8 cellular contexts compared by ENCODE assay signal in the genomic region with DNA sequence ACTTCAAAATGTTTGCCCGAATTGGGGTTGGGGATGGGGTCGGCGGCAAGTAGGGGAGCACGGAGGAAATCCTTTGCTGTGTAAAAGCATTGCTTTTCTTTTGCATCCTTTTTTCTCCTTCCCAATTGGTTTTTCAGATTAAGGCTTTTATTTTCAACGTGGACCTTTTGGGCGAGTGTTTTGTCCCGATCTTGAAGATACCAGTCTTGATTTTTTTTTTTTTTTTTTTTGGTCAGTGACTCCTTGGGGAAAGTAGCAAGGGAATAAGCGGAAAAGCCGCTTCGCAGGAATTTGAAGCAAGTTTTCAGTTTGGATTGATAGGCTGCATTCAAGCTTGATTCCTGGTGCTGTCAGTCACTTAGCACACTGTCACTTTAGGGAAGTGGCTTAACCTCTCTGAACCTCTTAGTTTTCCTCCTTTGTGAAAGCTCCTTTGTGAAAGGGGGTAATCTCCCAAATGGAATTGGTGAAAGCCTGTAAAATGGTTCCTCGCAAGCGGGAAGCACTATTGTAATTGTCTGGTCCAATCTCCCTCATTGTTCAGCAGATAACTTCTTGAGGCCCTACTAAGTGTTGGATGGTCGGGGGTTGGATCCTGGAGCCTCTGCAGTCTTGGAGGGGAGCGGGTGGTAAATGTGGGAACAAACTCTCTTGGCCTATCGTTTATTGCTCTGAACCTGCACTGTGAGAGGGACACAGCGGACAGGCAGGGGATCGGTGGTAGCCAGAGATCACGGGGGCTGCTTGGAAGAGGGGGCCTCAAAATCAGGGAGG. TPM values are rescaled to one million over a fixed set of nuclear protein-coding genes. Genes with fewer than 3 reads are reported as not detected.
DNase-seq lines count a peak whose midpoint lies in the region; ATAC-seq, FAIRE-seq and TF ChIP-seq lines count a peak whose summit lies in the region.

No MANE protein-coding gene starts in this region.

- peak overlapping the region; percentile 85 for H3K9ac ChIP-seq in HepG2 (ENCODE audit: insufficient read depth, low read depth, low read length)

- TF ChIP-seq RAD21 in HepG2 (CRISPR knock-in tag; IDR thresholded peaks at IDR 0.05): no peak

- H3K79me2 ChIP-seq in HepG2 (ENCODE audit: insufficient read depth, low read length): peaks cover 51% of the 10 kb centered on the region

- H3K27me3 ChIP-seq in HepG2 (ENCODE audit: control insufficient read depth in 1 of 2, insufficient read depth in 2 of 2, low read length in 2 of 2) (no peaks in the 10 kb centered on the region), tibial artery (no peaks in the 10 kb centered on the region)

- no peaks in the 10 kb centered on the region for H3K9me3 Mint-ChIP-seq in activated naive CD8-positive, alpha-beta T cell treated with anti-CD3 and anti-CD28 coated beads, Interleukin-2, amount 50 U/mL, for 24 hours

- CTCF ChIA-PET in HepG2 (lab: Yijun Ruan, JAX; ENCODE audit: low intra/inter-chr PET ratio, low total read pairs): no interaction called here

- no peaks in the 10 kb centered on the region for H3K27me3 Mint-ChIP-seq in activated naive CD8-positive, alpha-beta T cell treated with anti-CD3 and anti-CD28 coated beads, Interleukin-2, amount 50 U/mL, for 24 hours

- 31% methylated on average over 18 of the region's 18 CpGs for WGBS in HepG2 (ENCODE audit: low lambda C conversion rate)

- no peak for TF ChIP-seq POLR2A in HepG2 (IDR thresholded peaks at IDR 0.05; ENCODE audit: insufficient read depth in 1 of 2, low read depth in 2 of 2, low read length in 2 of 2)

- intact Hi-C loops in HepG2 (cut with micrococcal nuclease; ENCODE audit: unreplicated experiment): no loop called here
- intact Hi-C loops in tibial artery (cut with DNase I; ENCODE audit: low total_unique reads): no loop called here

- TF ChIP-seq CTCF in AG10803 (conservative IDR thresholded peaks at IDR 0.05; ENCODE audit: low read length): no peak
- no peak for TF ChIP-seq CTCF in HepG2 (CRISPR knock-in tag; IDR thresholded peaks at IDR 0.05)
- no peak for TF ChIP-seq CTCF in tibial artery (IDR thresholded peaks at IDR 0.05)

- ATAC-seq in activated naive CD8-positive, alpha-beta T cell treated with anti-CD3 and anti-CD28 coated beads, Interleukin-2, amount 50 U/mL, for 24 hours: no peak
- no peak for ATAC-seq in HepG2
- no peak for ATAC-seq in HG02852 (IDR thresholded peaks at IDR 0.05; ENCODE audit: unreplicated experiment)

- POLR2A ChIA-PET in HepG2 (lab: Yijun Ruan, JAX): no interaction called here

- H4K20me1 ChIP-seq in HepG2 (ENCODE audit: insufficient read depth, low read length): 0 out of 2 replicates have a peak, but pooled peaks cover 2% of the 10 kb centered on the region

- TSS peak; percentile 75 for BruUV-seq in HepG2 (replicated peaks; lab: Mats Ljungman, UMichigan)

- TF ChIP-seq EP300 in HepG2 (IDR thresholded peaks at IDR 0.05; ENCODE audit: low read depth in 2 of 2, low read length in 2 of 2) (no peak), HepG2 (CRISPR knock-in tag; IDR thresholded peaks at IDR 0.05; ENCODE audit: borderline replicate concordance) (no peak)

- H3K4me3 Mint-ChIP-seq in activated naive CD8-positive, alpha-beta T cell treated with anti-CD3 and anti-CD28 coated beads, Interleukin-2, amount 50 U/mL, for 24 hours: peak overlapping the region; percentile 94

- in situ Hi-C loops in HepG2 (cut with HindIII; ENCODE audit: extremely low pct_ligation_motif_present, low pct_unique_long_range_greater_than_20kb): no loop called here

- FAIRE-seq in HepG2 (lab: Jason Lieb, UNC): no peak
- FAIRE-seq in HTR-8/SVneo (lab: Jason Lieb, UNC): no peak

- H3K4me1 Mint-ChIP-seq in activated naive CD8-positive, alpha-beta T cell treated with anti-CD3 and anti-CD28 coated beads, Interleukin-2, amount 50 U/mL, for 24 hours: peaks cover 53% of the 10 kb centered on the region

- DNase-seq in AG10803 (ENCODE audit: low read depth) (no peak), HS-5 (ENCODE audit: low read depth) (peak; percentile 18), HepG2 (ENCODE audit: low spot score) (no peak), tibial artery (no peak), HTR-8/SVneo (ENCODE audit: insufficient read length, low spot score) (no peak)
- DNase-seq in activated naive CD8-positive, alpha-beta T cell treated with anti-CD3 and anti-CD28 coated beads, Interleukin-2, amount 50 U/mL, for 24 hours: no peak
- DNase-seq in activated CD8-positive, alpha-beta memory T cell treated with anti-CD3 and anti-CD28 coated beads, Interleukin-2, amount 50 U/mL, for 48 hours: no peak

- H3K9me3 ChIP-seq in HepG2 (ENCODE audit: low read length) (no peaks in the 10 kb centered on the region), tibial artery (no peaks in the 10 kb centered on the region)

- peaks cover 14% of the 10 kb centered on the region for H3K36me3 Mint-ChIP-seq in activated naive CD8-positive, alpha-beta T cell treated with anti-CD3 and anti-CD28 coated beads, Interleukin-2, amount 50 U/mL, for 24 hours (ENCODE audit: low read depth)

- H3K4me3 ChIP-seq in AG10803 (ENCODE audit: low read length) (peak overlapping the region; percentile 90), HepG2 (replicated peaks in 1 of 3; ENCODE audit: insufficient read depth in 1 of 3, low read depth in 2 of 3, low read length in 3 of 3) (peak overlapping the region; percentile 74 to 97 (median 84)), tibial artery (peak overlapping the region; percentile 74 to 84)

- H3K4me2 ChIP-seq in HepG2 (ENCODE audit: low read depth, low read length): peak overlapping the region; percentile 93

- H3K4me1 ChIP-seq in HepG2 (ENCODE audit: insufficient read depth, low read length) (peaks cover 43% of the 10 kb centered on the region), tibial artery (peaks cover 0 to 27% (median 19%) of the 10 kb centered on the region in 4 donors)

- H3K27ac ChIP-seq in HepG2 (ENCODE audit: extremely low read length, insufficient read depth, low read length) (peak overlapping the region; percentile 81), tibial artery (peak overlapping the region; percentile 73 to 79)

- H3K27ac Mint-ChIP-seq in activated naive CD8-positive, alpha-beta T cell treated with anti-CD3 and anti-CD28 coated beads, Interleukin-2, amount 50 U/mL, for 24 hours: peak overlapping the region; percentile 89

- H3K36me3 ChIP-seq in HepG2 (replicated peaks in 1 of 2; ENCODE audit: control insufficient read depth in 1 of 2, insufficient read depth in 2 of 2, low read length in 2 of 2): peaks cover 0 to 6% of the 10 kb centered on the region in 2 experiments; a peak in 1 of 5 replicates
- H3K36me3 ChIP-seq in tibial artery: no peaks in the 10 kb centered on the region

- H2AFZ ChIP-seq in HepG2 (ENCODE audit: low read length): no peak overlapping the region

RNA-seq across cellular contexts. Expression of gene SMARCA4, which starts 1.1 kb away (rescaled TPM):
- total RNA-seq in HepG2 (2016; rRNA removed; fragmentation: Illumina TruSeq; extraction: Trizol): 45.9 and 61.5 TPM in 2 replicates
- 13.7 and 14.9 TPM in 2 replicates for total RNA-seq in HepG2 (2016; cell fraction: cytosol; rRNA removed; fragmentation: Illumina TruSeq; extraction: Trizol; ENCODE audit: low read depth)
- 46.7 and 48.0 TPM in 2 replicates for total RNA-seq in HepG2 (2016; cell fraction: insoluble cytoplasmic fraction; rRNA removed; fragmentation: Illumina TruSeq; extraction: Trizol)
- 29.6 and 31.5 TPM in 2 replicates for total RNA-seq in HepG2 (2016; cell fraction: membrane; rRNA removed; fragmentation: Illumina TruSeq; extraction: Trizol)
- 40.2 and 49.1 TPM in 2 replicates for total RNA-seq in HepG2 (2016; cell fraction: nucleus; rRNA removed; fragmentation: Illumina TruSeq; extraction: Trizol)
- polyA plus RNA-seq in HepG2 (2011; rRNA removed): 25.4 and 28.7 TPM in 2 replicates
- polyA plus RNA-seq in HepG2 (2011; cell fraction: cytosol; rRNA removed): 17.4 and 25.0 TPM in 2 replicates
- 76.1 and 88.8 TPM in 2 replicates for polyA plus RNA-seq in HepG2 (2011; cell fraction: nucleus; rRNA removed)
- 42.7 and 48.1 TPM in 2 replicates for polyA plus RNA-seq in HepG2 (2012)
- polyA plus RNA-seq in HepG2 (2016; cell fraction: cytosol; fragmentation: Illumina TruSeq; extraction: Trizol; ENCODE audit: low read depth): 7.8 and 9.0 TPM in 2 replicates
- 65.5 and 92.2 TPM in 2 replicates for polyA plus RNA-seq in HepG2 (2016; cell fraction: insoluble cytoplasmic fraction; fragmentation: Illumina TruSeq; extraction: Trizol; ENCODE audit: low read depth)
- 20.1 and 25.6 TPM in 2 replicates for polyA plus RNA-seq in HepG2 (2016; cell fraction: membrane; fragmentation: Illumina TruSeq; extraction: Trizol; ENCODE audit: low read depth)
- 103 and 106 TPM in 2 replicates for polyA plus RNA-seq in HepG2 (2016; cell fraction: nucleus; fragmentation: Illumina TruSeq; extraction: Trizol; ENCODE audit: insufficient read depth, low read depth)
- polyA minus RNA-seq in HepG2 (2011; rRNA and poly(A)+ RNA removed; ENCODE audit: low replicate concordance): 91.5 and 97.2 TPM in 2 replicates
- polyA minus RNA-seq in HepG2 (2011; cell fraction: cytosol; rRNA and poly(A)+ RNA removed): 47.5 and 47.9 TPM in 2 replicates
- 41.6 and 43.3 TPM in 2 replicates for polyA minus RNA-seq in HepG2 (2011; cell fraction: nucleus; rRNA and poly(A)+ RNA removed)

RNA-seq across cellular contexts. Expression of gene TIMM29, which starts 33.3 kb away (rescaled TPM):
- total RNA-seq in HepG2 (2016; rRNA removed; fragmentation: Illumina TruSeq; extraction: Trizol): 25.6 and 33.8 TPM in 2 replicates
- 5.7 and 6.8 TPM in 2 replicates for total RNA-seq in HepG2 (2016; cell fraction: cytosol; rRNA removed; fragmentation: Illumina TruSeq; extraction: Trizol; ENCODE audit: low read depth)
- 21.9 and 35.0 TPM in 2 replicates for total RNA-seq in HepG2 (2016; cell fraction: insoluble cytoplasmic fraction; rRNA removed; fragmentation: Illumina TruSeq; extraction: Trizol)
- total RNA-seq in HepG2 (2016; cell fraction: membrane; rRNA removed; fragmentation: Illumina TruSeq; extraction: Trizol): 17.3 and 19.4 TPM in 2 replicates
- total RNA-seq in HepG2 (2016; cell fraction: nucleus; rRNA removed; fragmentation: Illumina TruSeq; extraction: Trizol): 14.3 and 19.7 TPM in 2 replicates
- 7.0 and 7.1 TPM in 2 replicates for polyA plus RNA-seq in HepG2 (2011; rRNA removed)
- polyA plus RNA-seq in HepG2 (2011; cell fraction: cytosol; rRNA removed): 6.4 and 7.7 TPM in 2 replicates
- 6.8 and 6.9 TPM in 2 replicates for polyA plus RNA-seq in HepG2 (2011; cell fraction: nucleus; rRNA removed)
- polyA plus RNA-seq in HepG2 (2012): 11.2 and 12.5 TPM in 2 replicates
- 4.1 and 4.4 TPM in 2 replicates for polyA plus RNA-seq in HepG2 (2016; cell fraction: cytosol; fragmentation: Illumina TruSeq; extraction: Trizol; ENCODE audit: low read depth)
- 17.0 and 19.4 TPM in 2 replicates for polyA plus RNA-seq in HepG2 (2016; cell fraction: insoluble cytoplasmic fraction; fragmentation: Illumina TruSeq; extraction: Trizol; ENCODE audit: low read depth)
- polyA plus RNA-seq in HepG2 (2016; cell fraction: membrane; fragmentation: Illumina TruSeq; extraction: Trizol; ENCODE audit: low read depth): 9.5 and 10.3 TPM in 2 replicates
- 18.8 and 25.6 TPM in 2 replicates for polyA plus RNA-seq in HepG2 (2016; cell fraction: nucleus; fragmentation: Illumina TruSeq; extraction: Trizol; ENCODE audit: insufficient read depth, low read depth)
- 7.1 and 11.2 TPM in 2 replicates for polyA minus RNA-seq in HepG2 (2011; rRNA and poly(A)+ RNA removed; ENCODE audit: low replicate concordance)
- 7.9 and 8.4 TPM in 2 replicates for polyA minus RNA-seq in HepG2 (2011; cell fraction: cytosol; rRNA and poly(A)+ RNA removed)
- polyA minus RNA-seq in HepG2 (2011; cell fraction: nucleus; rRNA and poly(A)+ RNA removed): 5.7 and 5.8 TPM in 2 replicates

RNA-seq across cellular contexts. Expression of gene YIPF2, which starts 33.5 kb away (rescaled TPM):
- total RNA-seq in HepG2 (2016; rRNA removed; fragmentation: Illumina TruSeq; extraction: Trizol): 22.7 and 37.3 TPM in 2 replicates
- total RNA-seq in HepG2 (2016; cell fraction: cytosol; rRNA removed; fragmentation: Illumina TruSeq; extraction: Trizol; ENCODE audit: low read depth): 17.0 and 24.9 TPM in 2 replicates
- 18.1 and 40.3 TPM in 2 replicates for total RNA-seq in HepG2 (2016; cell fraction: insoluble cytoplasmic fraction; rRNA removed; fragmentation: Illumina TruSeq; extraction: Trizol)
- total RNA-seq in HepG2 (2016; cell fraction: membrane; rRNA removed; fragmentation: Illumina TruSeq; extraction: Trizol): 33.8 and 40.6 TPM in 2 replicates
- total RNA-seq in HepG2 (2016; cell fraction: nucleus; rRNA removed; fragmentation: Illumina TruSeq; extraction: Trizol): 29.4 and 31.8 TPM in 2 replicates
- polyA plus RNA-seq in HepG2 (2011; rRNA removed): 53.2 and 59.7 TPM in 2 replicates
- 46.3 and 77.8 TPM in 2 replicates for polyA plus RNA-seq in HepG2 (2011; cell fraction: cytosol; rRNA removed)
- 119 and 138 TPM in 2 replicates for polyA plus RNA-seq in HepG2 (2011; cell fraction: nucleus; rRNA removed)
- 23.3 and 34.0 TPM in 2 replicates for polyA plus RNA-seq in HepG2 (2012)
- 20.2 and 27.8 TPM in 2 replicates for polyA plus RNA-seq in HepG2 (2016; cell fraction: cytosol; fragmentation: Illumina TruSeq; extraction: Trizol; ENCODE audit: low read depth)
- 19.3 and 20.0 TPM in 2 replicates for polyA plus RNA-seq in HepG2 (2016; cell fraction: insoluble cytoplasmic fraction; fragmentation: Illumina TruSeq; extraction: Trizol; ENCODE audit: low read depth)
- polyA plus RNA-seq in HepG2 (2016; cell fraction: membrane; fragmentation: Illumina TruSeq; extraction: Trizol; ENCODE audit: low read depth): 25.6 and 30.0 TPM in 2 replicates
- 55.7 and 57.0 TPM in 2 replicates for polyA plus RNA-seq in HepG2 (2016; cell fraction: nucleus; fragmentation: Illumina TruSeq; extraction: Trizol; ENCODE audit: insufficient read depth, low read depth)
- polyA minus RNA-seq in HepG2 (2011; rRNA and poly(A)+ RNA removed; ENCODE audit: low replicate concordance): 50.6 and 120 TPM in 2 replicates
- 34.1 and 39.4 TPM in 2 replicates for polyA minus RNA-seq in HepG2 (2011; cell fraction: cytosol; rRNA and poly(A)+ RNA removed)
- polyA minus RNA-seq in HepG2 (2011; cell fraction: nucleus; rRNA and poly(A)+ RNA removed): 26.1 and 28.1 TPM in 2 replicates
